In the genomic region with DNA sequence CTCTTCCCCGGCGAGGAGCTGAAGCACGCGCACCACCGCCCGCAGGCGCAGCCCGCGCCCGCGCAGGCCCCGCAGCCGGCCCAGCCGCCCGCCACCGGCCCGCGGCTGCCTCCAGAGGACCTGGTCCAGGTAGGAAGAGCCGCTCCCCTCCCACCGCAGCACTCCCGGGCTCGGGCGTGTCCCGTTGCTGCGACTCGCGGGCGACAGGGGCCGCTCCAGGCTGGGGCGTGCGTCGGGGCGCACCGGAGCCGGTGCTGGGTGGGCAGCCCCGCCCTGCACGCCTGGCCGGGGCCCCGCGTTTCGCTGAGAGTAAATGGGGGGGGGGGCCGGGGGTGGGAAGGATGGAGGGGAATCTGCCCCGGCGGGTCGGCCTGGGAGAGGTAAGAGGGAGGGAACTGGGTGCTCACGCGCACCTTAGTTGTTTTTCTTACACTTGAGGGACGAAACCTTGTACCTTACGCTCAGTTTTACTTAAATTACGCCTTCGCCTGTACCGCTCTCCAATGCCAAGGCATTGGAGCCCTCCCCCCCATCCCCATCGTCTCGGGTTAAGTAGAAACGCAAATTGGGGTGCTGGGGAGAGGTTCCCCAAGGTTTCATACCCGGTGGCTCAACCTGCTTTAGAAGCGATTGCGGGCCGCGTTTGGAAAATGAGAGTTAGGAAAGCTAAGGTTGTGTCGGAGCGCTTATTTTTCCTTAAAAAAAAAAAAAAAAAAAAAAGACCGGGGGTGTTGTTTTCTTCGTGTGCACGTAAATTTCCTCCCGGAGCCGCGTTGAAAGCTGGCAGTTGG, we compare ENCODE assay signal across 1 cellular context.
TF ChIP-seq lines count a peak whose summit lies in the region.

No MANE protein-coding gene starts in this region.

TF ChIP-seq in H1, 55 proteins besides CTCF, POLR2A, EP300 and RAD21:
- no peak for TF ChIP-seq KDM1A (IDR thresholded peaks at IDR 0.05; ENCODE audit: borderline replicate concordance, low read length)
- no peak for TF ChIP-seq TAF1 (IDR thresholded peaks at IDR 0.05; ENCODE audit: low read depth, low read length)
- no peak for TF ChIP-seq EGR1 (IDR thresholded peaks at IDR 0.05; ENCODE audit: borderline replicate concordance, low read depth, low read length)
- TF ChIP-seq SIN3A (conservative IDR thresholded peaks at IDR 0.05 in 1 of 2, IDR thresholded peaks at IDR 0.05 in 1 of 2; ENCODE audit: low read depth in 1 of 2, low read length in 2 of 2): 0 out of 4 replicates have a peak, but pooled peaks of 1 of the 2 experiments have one; percentile 19
- no peak for TF ChIP-seq ASH2L (IDR thresholded peaks at IDR 0.05; ENCODE audit: low read length)
- TF ChIP-seq, protein P1, sequence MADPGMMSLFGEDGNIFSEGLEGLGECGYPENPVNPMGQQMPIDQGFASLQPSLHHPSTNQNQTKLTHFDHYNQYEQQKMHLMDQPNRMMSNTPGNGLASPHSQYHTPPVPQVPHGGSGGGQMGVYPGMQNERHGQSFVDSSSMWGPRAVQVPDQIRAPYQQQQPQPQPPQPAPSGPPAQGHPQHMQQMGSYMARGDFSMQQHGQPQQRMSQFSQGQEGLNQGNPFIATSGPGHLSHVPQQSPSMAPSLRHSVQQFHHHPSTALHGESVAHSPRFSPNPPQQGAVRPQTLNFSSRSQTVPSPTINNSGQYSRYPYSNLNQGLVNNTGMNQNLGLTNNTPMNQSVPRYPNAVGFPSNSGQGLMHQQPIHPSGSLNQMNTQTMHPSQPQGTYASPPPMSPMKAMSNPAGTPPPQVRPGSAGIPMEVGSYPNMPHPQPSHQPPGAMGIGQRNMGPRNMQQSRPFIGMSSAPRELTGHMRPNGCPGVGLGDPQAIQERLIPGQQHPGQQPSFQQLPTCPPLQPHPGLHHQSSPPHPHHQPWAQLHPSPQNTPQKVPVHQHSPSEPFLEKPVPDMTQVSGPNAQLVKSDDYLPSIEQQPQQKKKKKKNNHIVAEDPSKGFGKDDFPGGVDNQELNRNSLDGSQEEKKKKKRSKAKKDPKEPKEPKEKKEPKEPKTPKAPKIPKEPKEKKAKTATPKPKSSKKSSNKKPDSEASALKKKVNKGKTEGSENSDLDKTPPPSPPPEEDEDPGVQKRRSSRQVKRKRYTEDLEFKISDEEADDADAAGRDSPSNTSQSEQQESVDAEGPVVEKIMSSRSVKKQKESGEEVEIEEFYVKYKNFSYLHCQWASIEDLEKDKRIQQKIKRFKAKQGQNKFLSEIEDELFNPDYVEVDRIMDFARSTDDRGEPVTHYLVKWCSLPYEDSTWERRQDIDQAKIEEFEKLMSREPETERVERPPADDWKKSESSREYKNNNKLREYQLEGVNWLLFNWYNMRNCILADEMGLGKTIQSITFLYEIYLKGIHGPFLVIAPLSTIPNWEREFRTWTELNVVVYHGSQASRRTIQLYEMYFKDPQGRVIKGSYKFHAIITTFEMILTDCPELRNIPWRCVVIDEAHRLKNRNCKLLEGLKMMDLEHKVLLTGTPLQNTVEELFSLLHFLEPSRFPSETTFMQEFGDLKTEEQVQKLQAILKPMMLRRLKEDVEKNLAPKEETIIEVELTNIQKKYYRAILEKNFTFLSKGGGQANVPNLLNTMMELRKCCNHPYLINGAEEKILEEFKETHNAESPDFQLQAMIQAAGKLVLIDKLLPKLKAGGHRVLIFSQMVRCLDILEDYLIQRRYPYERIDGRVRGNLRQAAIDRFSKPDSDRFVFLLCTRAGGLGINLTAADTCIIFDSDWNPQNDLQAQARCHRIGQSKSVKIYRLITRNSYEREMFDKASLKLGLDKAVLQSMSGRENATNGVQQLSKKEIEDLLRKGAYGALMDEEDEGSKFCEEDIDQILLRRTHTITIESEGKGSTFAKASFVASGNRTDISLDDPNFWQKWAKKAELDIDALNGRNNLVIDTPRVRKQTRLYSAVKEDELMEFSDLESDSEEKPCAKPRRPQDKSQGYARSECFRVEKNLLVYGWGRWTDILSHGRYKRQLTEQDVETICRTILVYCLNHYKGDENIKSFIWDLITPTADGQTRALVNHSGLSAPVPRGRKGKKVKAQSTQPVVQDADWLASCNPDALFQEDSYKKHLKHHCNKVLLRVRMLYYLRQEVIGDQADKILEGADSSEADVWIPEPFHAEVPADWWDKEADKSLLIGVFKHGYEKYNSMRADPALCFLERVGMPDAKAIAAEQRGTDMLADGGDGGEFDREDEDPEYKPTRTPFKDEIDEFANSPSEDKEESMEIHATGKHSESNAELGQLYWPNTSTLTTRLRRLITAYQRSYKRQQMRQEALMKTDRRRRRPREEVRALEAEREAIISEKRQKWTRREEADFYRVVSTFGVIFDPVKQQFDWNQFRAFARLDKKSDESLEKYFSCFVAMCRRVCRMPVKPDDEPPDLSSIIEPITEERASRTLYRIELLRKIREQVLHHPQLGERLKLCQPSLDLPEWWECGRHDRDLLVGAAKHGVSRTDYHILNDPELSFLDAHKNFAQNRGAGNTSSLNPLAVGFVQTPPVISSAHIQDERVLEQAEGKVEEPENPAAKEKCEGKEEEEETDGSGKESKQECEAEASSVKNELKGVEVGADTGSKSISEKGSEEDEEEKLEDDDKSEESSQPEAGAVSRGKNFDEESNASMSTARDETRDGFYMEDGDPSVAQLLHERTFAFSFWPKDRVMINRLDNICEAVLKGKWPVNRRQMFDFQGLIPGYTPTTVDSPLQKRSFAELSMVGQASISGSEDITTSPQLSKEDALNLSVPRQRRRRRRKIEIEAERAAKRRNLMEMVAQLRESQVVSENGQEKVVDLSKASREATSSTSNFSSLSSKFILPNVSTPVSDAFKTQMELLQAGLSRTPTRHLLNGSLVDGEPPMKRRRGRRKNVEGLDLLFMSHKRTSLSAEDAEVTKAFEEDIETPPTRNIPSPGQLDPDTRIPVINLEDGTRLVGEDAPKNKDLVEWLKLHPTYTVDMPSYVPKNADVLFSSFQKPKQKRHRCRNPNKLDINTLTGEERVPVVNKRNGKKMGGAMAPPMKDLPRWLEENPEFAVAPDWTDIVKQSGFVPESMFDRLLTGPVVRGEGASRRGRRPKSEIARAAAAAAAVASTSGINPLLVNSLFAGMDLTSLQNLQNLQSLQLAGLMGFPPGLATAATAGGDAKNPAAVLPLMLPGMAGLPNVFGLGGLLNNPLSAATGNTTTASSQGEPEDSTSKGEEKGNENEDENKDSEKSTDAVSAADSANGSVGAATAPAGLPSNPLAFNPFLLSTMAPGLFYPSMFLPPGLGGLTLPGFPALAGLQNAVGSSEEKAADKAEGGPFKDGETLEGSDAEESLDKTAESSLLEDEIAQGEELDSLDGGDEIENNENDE (IDR thresholded peaks at IDR 0.05; ENCODE audit: insufficient replicate concordance, low read length): no peak
- 0 out of 2 replicates have a peak, but pooled peaks have one; percentile 29 for TF ChIP-seq GABPA (IDR thresholded peaks at IDR 0.05; ENCODE audit: borderline replicate concordance, insufficient read depth, low read length)
- TF ChIP-seq, protein P2, sequence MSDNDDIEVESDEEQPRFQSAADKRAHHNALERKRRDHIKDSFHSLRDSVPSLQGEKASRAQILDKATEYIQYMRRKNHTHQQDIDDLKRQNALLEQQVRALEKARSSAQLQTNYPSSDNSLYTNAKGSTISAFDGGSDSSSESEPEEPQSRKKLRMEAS (IDR thresholded peaks at IDR 0.05): peak; percentile 18; the same call in 1 of the 2 replicates
